Comparison of ENCODE assay signal across 21 cellular contexts in genomic region chr20:56428388-56428787, GRCh38. TPM values are rescaled to one million over a fixed set of nuclear protein-coding genes. Genes with fewer than 3 reads are reported as not detected.
A peak's percentile ranks its signal among the peaks of the same experiment; 100 is the strongest.
DNase-seq lines count a peak whose midpoint lies in the region; ATAC-seq, FAIRE-seq and TF ChIP-seq lines count a peak whose summit lies in the region.
"Had no signal": no experiment of that assay in that cellular context is flagged by ENCODE, and none has a peak within 500 bp of the region (broad histone marks: within the 10 kb centered on the region; RNA-seq: fewer than 3 reads in every experiment).

No MANE protein-coding gene starts in this region.

- H3K4me1 Mint-ChIP-seq in activated CD4-positive, alpha-beta T cell treated with anti-CD3 and anti-CD28 coated beads for 36 hours: peaks cover 51% of the 10 kb centered on the region
- peaks cover 80% of the 10 kb centered on the region for H3K4me1 Mint-ChIP-seq in dendritic cell treated with granulocyte-macrophage colony-stimulating factor and Interleukin-4, amounts not matched to agents 40 ng/mL and 50 ng/mL, for 4 days (ENCODE audit: low read depth)
- H3K4me1 Mint-ChIP-seq in nephron: peaks cover 57% of the 10 kb centered on the region

- no peak for TF ChIP-seq CTCF in RWPE2 (IDR thresholded peaks at IDR 0.05; ENCODE audit: poor library complexity, severe bottlenecking)
- no peak for TF ChIP-seq CTCF in nephron (IDR thresholded peaks at IDR 0.05; ENCODE audit: unreplicated experiment in 3 of 3)
- no peak for TF ChIP-seq CTCF in suprapubic skin (IDR thresholded peaks at IDR 0.05)

- no peak for ATAC-seq in activated CD4-positive, alpha-beta T cell treated with anti-CD3 and anti-CD28 coated beads for 36 hours
- ATAC-seq in RWPE2 (ENCODE audit: low read depth): peak; percentile 6; the same call in 1 of the 3 replicates
- no peak for ATAC-seq in GM21381 (IDR thresholded peaks at IDR 0.05; ENCODE audit: unreplicated experiment)
- ATAC-seq: PC-3 had no signal

- CTCF ChIA-PET in activated CD4-positive, alpha-beta T cell treated with anti-CD3 and anti-CD28 coated beads for 36 hours (lab: Charles Lee): interaction anchor here (1.2 to 2.0 kb wide), 4 partner anchors 9 to 30 kb away, joined by 4 to 6 read pairs (median 4); no protein-coding TSS in a partner anchor

- H3K4me3 ChIP-seq in RWPE2 (ENCODE audit: severe bottlenecking) (no peak overlapping the region), suprapubic skin (no peak overlapping the region)
- H3K4me3 ChIP-seq: BLaER1, right atrium auricular region had no signal

- no peaks in the 10 kb centered on the region for H3K9me3 Mint-ChIP-seq in activated CD4-positive, alpha-beta T cell treated with anti-CD3 and anti-CD28 coated beads for 36 hours (ENCODE audit: low read depth)
- H3K9me3 Mint-ChIP-seq in dendritic cell treated with granulocyte-macrophage colony-stimulating factor and Interleukin-4, amounts not matched to agents 40 ng/mL and 50 ng/mL, for 4 days: no peaks in the 10 kb centered on the region
- no peaks in the 10 kb centered on the region for H3K9me3 Mint-ChIP-seq in nephron

- H3K27ac ChIP-seq in RWPE2 (ENCODE audit: poor library complexity, severe bottlenecking) (no peak overlapping the region), suprapubic skin (no peak overlapping the region)
- H3K27ac ChIP-seq: 22Rv1, BLaER1, right atrium auricular region had no signal

- TF ChIP-seq POLR2A in suprapubic skin (IDR thresholded peaks at IDR 0.05): no peak

- no peaks in the 10 kb centered on the region for H3K4me1 ChIP-seq in RWPE2 (ENCODE audit: insufficient read depth, poor library complexity, severe bottlenecking)
- peaks cover 14% of the 10 kb centered on the region for H3K4me1 ChIP-seq in suprapubic skin
- H3K4me1 ChIP-seq: right atrium auricular region had no signal

- no peak for DNase-seq in activated CD4-positive, alpha-beta T cell treated with anti-CD3 and anti-CD28 coated beads for 36 hours
- DNase-seq in activated CD4-positive, alpha-beta T cell treated with anti-CD3 and anti-CD28 coated beads, Interleukin-2, amount 50 U/mL, for 4 hours: no peak
- DNase-seq in RWPE2 (ENCODE audit: low spot score) (no peak), urothelium cell line (ENCODE audit: low spot score) (no peak), suprapubic skin (ENCODE audit: low spot score in 2 of 2) (no peak)
- DNase-seq: amygdala, midbrain, NCI-H1417 treated with DMSO at 0.1 percent for 48 hours, NCI-H2171 treated with DMSO at 0.1 percent for 48 hours, NCI-H748 treated with DMSO at 0.1 percent for 48 hours, nucleus accumbens, PC-3, T-helper 9 cell had no signal

- TF ChIP-seq EP300 in suprapubic skin (IDR thresholded peaks at IDR 0.05): no peak

- no peak for FAIRE-seq in urothelium cell line (lab: Jason Lieb, UNC)
- FAIRE-seq: endometrium had no signal

- H3K4me3 Mint-ChIP-seq in activated CD4-positive, alpha-beta T cell treated with anti-CD3 and anti-CD28 coated beads for 36 hours: no peak overlapping the region
- no peak overlapping the region for H3K4me3 Mint-ChIP-seq in dendritic cell treated with granulocyte-macrophage colony-stimulating factor and Interleukin-4, amounts not matched to agents 40 ng/mL and 50 ng/mL, for 4 days
- H3K4me3 Mint-ChIP-seq in nephron: peak overlapping the region in 1 of 3 experiments; percentile 51

- H3K27me3 ChIP-seq in RWPE2 (ENCODE audit: insufficient read depth, poor library complexity, severe bottlenecking) (no peaks in the 10 kb centered on the region), suprapubic skin (no peaks in the 10 kb centered on the region)
- H3K27me3 ChIP-seq: BLaER1, right atrium auricular region had no signal

- H3K27me3 Mint-ChIP-seq in activated CD4-positive, alpha-beta T cell treated with anti-CD3 and anti-CD28 coated beads for 36 hours: no peaks in the 10 kb centered on the region
- H3K27me3 Mint-ChIP-seq in dendritic cell treated with granulocyte-macrophage colony-stimulating factor and Interleukin-4, amounts not matched to agents 40 ng/mL and 50 ng/mL, for 4 days: peaks cover 4% of the 10 kb centered on the region
- no peaks in the 10 kb centered on the region for H3K27me3 Mint-ChIP-seq in nephron (ENCODE audit: low read depth)

- H3K36me3 Mint-ChIP-seq in activated CD4-positive, alpha-beta T cell treated with anti-CD3 and anti-CD28 coated beads for 36 hours (ENCODE audit: low read depth): peaks cover 4% of the 10 kb centered on the region
- peaks cover 58% of the 10 kb centered on the region for H3K36me3 Mint-ChIP-seq in dendritic cell treated with granulocyte-macrophage colony-stimulating factor and Interleukin-4, amounts not matched to agents 40 ng/mL and 50 ng/mL, for 4 days (ENCODE audit: low read depth)
- no peaks in the 10 kb centered on the region for H3K36me3 Mint-ChIP-seq in nephron (ENCODE audit: low read depth)

- intact Hi-C loops in activated CD4-positive, alpha-beta T cell treated with anti-CD3 and anti-CD28 coated beads for 36 hours (cut with DNase I, micrococcal nuclease): no loop called here
- intact Hi-C loops in dendritic cell treated with granulocyte-macrophage colony-stimulating factor and Interleukin-4, amounts not matched to agents 40 ng/mL and 50 ng/mL, for 4 days (cut with micrococcal nuclease): no loop called here

- H3K9me3 ChIP-seq in RWPE2 (ENCODE audit: severe bottlenecking) (no peaks in the 10 kb centered on the region), suprapubic skin (no peaks in the 10 kb centered on the region)
- H3K9me3 ChIP-seq: BLaER1, right atrium auricular region had no signal

- POLR2A ChIA-PET in activated CD4-positive, alpha-beta T cell treated with anti-CD3 and anti-CD28 coated beads for 36 hours (lab: Charles Lee): interaction anchor here (0.5 kb wide), 1 partner anchor 17 kb away, joined by 4 read pairs; no protein-coding TSS in a partner anchor

- H3K36me3 ChIP-seq in RWPE2 (ENCODE audit: low read depth) (no peaks in the 10 kb centered on the region), suprapubic skin (no peaks in the 10 kb centered on the region)
- H3K36me3 ChIP-seq: BLaER1, right atrium auricular region had no signal

- peak overlapping the region; percentile 87 for H3K27ac Mint-ChIP-seq in activated CD4-positive, alpha-beta T cell treated with anti-CD3 and anti-CD28 coated beads for 36 hours
- peak overlapping the region; percentile 50 for H3K27ac Mint-ChIP-seq in dendritic cell treated with granulocyte-macrophage colony-stimulating factor and Interleukin-4, amounts not matched to agents 40 ng/mL and 50 ng/mL, for 4 days
- H3K27ac Mint-ChIP-seq in nephron: peak overlapping the region in 2 of 3 experiments; percentile 47 to 61

- WGBS in suprapubic skin: 60% methylated on average over 4 of the region's 4 CpGs

RNA-seq across cellular contexts. Expression of gene CASS4, which starts 16.3 kb away (rescaled TPM):
- total RNA-seq in activated CD4-positive, alpha-beta T cell treated with anti-CD3 and anti-CD28 coated beads for 36 hours: 1 to 10 TPM; 5.1 to 5.6 TPM
- total RNA-seq in suprapubic skin: 1 to 10 TPM in 1 of 4 donors, under 1 TPM in 3; 0.42 to 1.9 (median 0.66) TPM
- total RNA-seq: SK-MEL-5 had no signal

RNA-seq across cellular contexts. Expression of gene CSTF1, which starts 35.9 kb away (rescaled TPM):
- total RNA-seq in activated CD4-positive, alpha-beta T cell treated with anti-CD3 and anti-CD28 coated beads for 36 hours: 10 to 100 TPM; 62.0 to 84.2 TPM
- 10 to 100 TPM; 28.6 to 38.3 (median 31.2) TPM for total RNA-seq in suprapubic skin

RNA-seq across cellular contexts. Expression of gene AURKA, which starts 36.4 kb away (rescaled TPM):
- total RNA-seq in activated CD4-positive, alpha-beta T cell treated with anti-CD3 and anti-CD28 coated beads for 36 hours: 100 to 1,000 TPM; 103 to 114 TPM
- 1 to 10 TPM; 2.1 to 5.7 (median 2.5) TPM for total RNA-seq in suprapubic skin

RNA-seq across cellular contexts. Expression of gene RTF2, which starts 40.0 kb away (rescaled TPM):
- 10 to 100 TPM; 68.5 to 80.8 TPM for total RNA-seq in activated CD4-positive, alpha-beta T cell treated with anti-CD3 and anti-CD28 coated beads for 36 hours
- total RNA-seq in suprapubic skin: 10 to 100 TPM; 42.9 to 57.0 (median 47.0) TPM

Comparison
In these comparisons a context has a peak if more than half of its experiments do, and no peak if none do; other contexts are left out.
1. RNA of gene AURKA, which starts 36.4 kb away (total RNA-seq): 103 to 114 TPM in activated CD4-positive, alpha-beta T cell treated with anti-CD3 and anti-CD28 coated beads for 36 hours; 2.1 to 5.7 TPM in suprapubic skin; every median in the first group is over 10 times any median in the second.
2. Peak in every context shown above with its lines, with median percentiles within 50 percentile points of each other: H3K27ac Mint-ChIP-seq.